In the genomic region with DNA sequence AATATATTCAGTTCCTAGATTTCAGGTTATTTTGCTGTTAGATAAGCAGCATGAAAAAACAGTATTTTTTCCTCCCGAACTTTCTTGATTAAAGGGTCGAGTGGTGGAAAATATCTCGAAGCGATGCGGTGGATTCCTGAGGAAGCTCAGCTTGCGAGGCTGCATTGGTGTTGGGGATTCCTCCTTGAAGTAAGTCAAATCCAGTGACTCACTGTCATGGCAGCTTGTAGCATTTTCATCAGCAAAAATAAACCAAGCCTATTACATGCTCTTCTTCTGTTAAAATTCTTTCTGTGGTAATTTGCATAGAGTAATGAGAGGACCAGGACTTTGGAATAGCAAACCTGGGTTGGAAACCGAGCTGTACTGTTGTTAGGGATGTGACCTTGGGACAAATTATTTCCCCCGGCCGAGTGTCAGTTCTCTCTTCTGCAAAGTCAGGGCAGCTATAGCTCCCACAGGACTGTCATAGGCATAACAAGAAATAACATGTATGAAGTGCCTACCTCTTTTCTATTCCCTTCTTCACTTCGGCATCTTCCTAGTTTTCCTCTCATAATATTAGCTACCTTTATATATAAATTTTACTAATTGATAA, we compare ENCODE assay signal across 23 cellular contexts.
A peak's percentile ranks its signal among the peaks of the same experiment; 100 is the strongest.
DNase-seq lines count a peak whose midpoint lies in the region; ATAC-seq and TF ChIP-seq lines count a peak whose summit lies in the region.
"Had no signal": no experiment of that assay in that cellular context is flagged by ENCODE, and none has a peak within 500 bp of the region (broad histone marks: within the 10 kb centered on the region; RNA-seq: fewer than 3 reads in every experiment).

No MANE protein-coding gene starts in this region.

- no peak overlapping the region for H3K4me3 Mint-ChIP-seq in CD8-positive, alpha-beta memory T cell
- H3K4me3 Mint-ChIP-seq: activated naive CD4-positive, alpha-beta T cell treated with anti-CD3 and anti-CD28 coated beads, Interleukin-2, amount 10 ng/mL, durations not matched to agents 7 days and 5 days; activated T-cell treated with anti-CD3 and anti-CD28 coated beads, Interleukin-2, amount 50 U/mL, for 72 hours; natural killer cell treated with Interleukin-12 subunit alpha and Interleukin-12 subunit beta and Interleukin-15 and Interleukin-18, amount 100 ng/mL, for 72 hours; T-helper 1 cell treated with Interleukin-12 subunit alpha and Interleukin-12 subunit beta and Interleukin-4 antibody, amounts not matched to agents 30 μg/mL and 1 μg/mL, for 36 hours had no signal

- no peak overlapping the region for H3K27ac Mint-ChIP-seq in CD8-positive, alpha-beta memory T cell
- H3K27ac Mint-ChIP-seq: activated naive CD4-positive, alpha-beta T cell treated with anti-CD3 and anti-CD28 coated beads, Interleukin-2, amount 10 ng/mL, durations not matched to agents 7 days and 5 days; activated T-cell treated with anti-CD3 and anti-CD28 coated beads, Interleukin-2, amount 50 U/mL, for 72 hours; natural killer cell treated with Interleukin-12 subunit alpha and Interleukin-12 subunit beta and Interleukin-15 and Interleukin-18, amount 100 ng/mL, for 72 hours; T-helper 1 cell treated with Interleukin-12 subunit alpha and Interleukin-12 subunit beta and Interleukin-4 antibody, amounts not matched to agents 30 μg/mL and 1 μg/mL, for 36 hours had no signal

- no peaks in the 10 kb centered on the region for H3K36me3 Mint-ChIP-seq in CD8-positive, alpha-beta memory T cell
- H3K36me3 Mint-ChIP-seq: activated naive CD4-positive, alpha-beta T cell treated with anti-CD3 and anti-CD28 coated beads, Interleukin-2, amount 10 ng/mL, durations not matched to agents 7 days and 5 days; natural killer cell treated with Interleukin-12 subunit alpha and Interleukin-12 subunit beta and Interleukin-15 and Interleukin-18, amount 100 ng/mL, for 72 hours had no signal

- ATAC-seq in GM21360 (IDR thresholded peaks at IDR 0.05; ENCODE audit: unreplicated experiment) (no peak), GM18858 (IDR thresholded peaks at IDR 0.05; ENCODE audit: unreplicated experiment) (no peak), GM21529 (IDR thresholded peaks at IDR 0.05; ENCODE audit: unreplicated experiment) (no peak)
- ATAC-seq: activated T-cell treated with anti-CD3 and anti-CD28 coated beads, Interleukin-2, amount 50 U/mL, for 72 hours; natural killer cell treated with Interleukin-12 subunit alpha and Interleukin-12 subunit beta and Interleukin-15 and Interleukin-18, amount 100 ng/mL, for 72 hours had no signal

- H3K27me3 ChIP-seq in brain microvascular endothelial cell (replicated peaks) = no peaks in the 10 kb centered on the region
- no peaks in the 10 kb centered on the region for H3K27me3 ChIP-seq in CD8-positive, alpha-beta memory T cell (ENCODE audit: insufficient read depth, low read length, poor library complexity, severe bottlenecking)
- H3K27me3 ChIP-seq: testis had no signal

- TF ChIP-seq CTCF in AG09309 (IDR thresholded peaks at IDR 0.05; ENCODE audit: control insufficient read depth, insufficient read depth, low read depth, low read length, missing control alignments) (no peak), brain microvascular endothelial cell (IDR thresholded peaks at IDR 0.05; ENCODE audit: low read depth, low read length, missing control alignments) (no peak)

- POLR2A ChIA-PET in CD8-positive, alpha-beta memory T cell (lab: Charles Lee) = no interaction called here

- DNase-seq in AG09309 (ENCODE audit: low read depth) = peak; percentile 27
- DNase-seq in M059J (ENCODE audit: low read depth) = peak; percentile 36
- DNase-seq in brain microvascular endothelial cell = peak; percentile 54
- peak; percentile 15 for DNase-seq in hepatic stellate cell (ENCODE audit: low spot score)
- no peak for DNase-seq in CD8-positive, alpha-beta memory T cell
- DNase-seq: activated CD4-positive, alpha-beta T cell treated with anti-CD3 and anti-CD28 coated beads for 48 hours; activated naive CD4-positive, alpha-beta T cell treated with anti-CD3 and anti-CD28 coated beads, Interleukin-2, amount 10 ng/mL, durations not matched to agents 7 days and 5 days; activated T-cell treated with anti-CD3 and anti-CD28 coated beads, Interleukin-2, amount 50 U/mL, for 72 hours; anterior cingulate cortex; effector CD4-positive, alpha-beta T cell; GOT3; NCI-H1092; NCI-H1930; NCI-H526 treated with DMSO at 0.1 percent for 48 hours; retina; stimulated activated CD4-positive, alpha-beta T cell treated with anti-CD3 and anti-CD28 coated beads, Interleukin-4, amount 100 ng/mL, for 24 hours; stimulated activated naive CD4-positive, alpha-beta T cell; testis had no signal

- no peaks in the 10 kb centered on the region for H3K9me3 Mint-ChIP-seq in CD8-positive, alpha-beta memory T cell
- H3K9me3 Mint-ChIP-seq: activated naive CD4-positive, alpha-beta T cell treated with anti-CD3 and anti-CD28 coated beads, Interleukin-2, amount 10 ng/mL, durations not matched to agents 7 days and 5 days; activated T-cell treated with anti-CD3 and anti-CD28 coated beads, Interleukin-2, amount 50 U/mL, for 72 hours; natural killer cell treated with Interleukin-12 subunit alpha and Interleukin-12 subunit beta and Interleukin-15 and Interleukin-18, amount 100 ng/mL, for 72 hours; T-helper 1 cell treated with Interleukin-12 subunit alpha and Interleukin-12 subunit beta and Interleukin-4 antibody, amounts not matched to agents 30 μg/mL and 1 μg/mL, for 36 hours had no signal

- no peak overlapping the region for H3K27ac ChIP-seq in brain microvascular endothelial cell
- no peak overlapping the region for H3K27ac ChIP-seq in CD8-positive, alpha-beta memory T cell (ENCODE audit: low read depth, low read length)
- H3K27ac ChIP-seq: testis had no signal

- peaks cover 3 to 14% of the 10 kb centered on the region in 2 donors for H3K27me3 Mint-ChIP-seq in CD8-positive, alpha-beta memory T cell

- H3K36me3 ChIP-seq in brain microvascular endothelial cell (replicated peaks) = peaks cover 2% of the 10 kb centered on the region
- no peaks in the 10 kb centered on the region for H3K36me3 ChIP-seq in CD8-positive, alpha-beta memory T cell (ENCODE audit: insufficient read depth, low read length)

- H3K4me3 ChIP-seq in AG09309 (ENCODE audit: control insufficient read depth, low read depth, low read length) (no peak overlapping the region), brain microvascular endothelial cell (ENCODE audit: low read depth, low read length) (no peak overlapping the region)
- H3K4me3 ChIP-seq in CD8-positive, alpha-beta memory T cell (ENCODE audit: low read length) = no peak overlapping the region
- H3K4me3 ChIP-seq: testis had no signal

- H3K4me1 ChIP-seq in CD8-positive, alpha-beta memory T cell (ENCODE audit: insufficient read depth, low read length) = no peaks in the 10 kb centered on the region
- H3K4me1 ChIP-seq: testis had no signal

- no peaks in the 10 kb centered on the region for H3K4me1 Mint-ChIP-seq in CD8-positive, alpha-beta memory T cell
- H3K4me1 Mint-ChIP-seq: activated naive CD4-positive, alpha-beta T cell treated with anti-CD3 and anti-CD28 coated beads, Interleukin-2, amount 10 ng/mL, durations not matched to agents 7 days and 5 days had no signal

- CTCF ChIA-PET in CD8-positive, alpha-beta memory T cell (lab: Charles Lee) = interaction anchor here (0.6 to 1.4 kb wide), 2 partner anchors 8 to 417 kb away, joined by 3 to 4 read pairs; no protein-coding TSS in a partner anchor

- in situ Hi-C loops in brain microvascular endothelial cell (cut with HindIII; ENCODE audit: low pct_ligation_motif_present, low sequenced_read_pairs) = no loop called here

- H3K9me3 ChIP-seq in CD8-positive, alpha-beta memory T cell (ENCODE audit: low read length) = no peaks in the 10 kb centered on the region
- H3K9me3 ChIP-seq: testis had no signal

Comparison
In these comparisons a context has a peak if more than half of its experiments do, and no peak if none do; other contexts are left out.
1. DNase-seq: peak in AG09309 (single experiment), M059J (single experiment), brain microvascular endothelial cell (single experiment) and hepatic stellate cell (single experiment); none in CD8-positive, alpha-beta memory T cell (0 of 5).